1 cellular context compared by ENCODE assay signal in the genomic region with DNA sequence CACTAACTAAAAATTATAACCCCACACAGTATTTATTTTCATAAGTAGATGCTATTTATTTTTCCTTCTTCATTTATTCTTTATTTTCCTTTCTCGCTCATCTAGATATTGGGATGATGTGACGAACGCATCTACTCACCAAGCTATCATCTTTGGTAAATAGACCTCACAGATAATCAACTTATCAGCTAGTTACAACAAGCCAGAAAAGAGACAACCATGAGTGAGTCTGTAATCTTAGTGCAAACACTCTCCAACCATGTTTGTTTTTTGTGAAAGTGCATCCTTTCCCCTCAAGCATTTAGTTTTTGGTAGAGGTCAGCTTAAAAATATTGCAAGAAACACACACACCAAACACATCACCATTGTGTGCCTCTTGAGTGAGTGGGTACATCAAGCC.
A peak's percentile ranks its signal among the peaks of the same experiment; 100 is the strongest.
TF ChIP-seq lines count a peak whose summit lies in the region.

No MANE protein-coding gene starts in this region.

TF ChIP-seq in K562, 482 proteins besides CTCF, POLR2A, EP300 and RAD21 (continued from another document and continues in another):
- TF ChIP-seq, protein P1, sequence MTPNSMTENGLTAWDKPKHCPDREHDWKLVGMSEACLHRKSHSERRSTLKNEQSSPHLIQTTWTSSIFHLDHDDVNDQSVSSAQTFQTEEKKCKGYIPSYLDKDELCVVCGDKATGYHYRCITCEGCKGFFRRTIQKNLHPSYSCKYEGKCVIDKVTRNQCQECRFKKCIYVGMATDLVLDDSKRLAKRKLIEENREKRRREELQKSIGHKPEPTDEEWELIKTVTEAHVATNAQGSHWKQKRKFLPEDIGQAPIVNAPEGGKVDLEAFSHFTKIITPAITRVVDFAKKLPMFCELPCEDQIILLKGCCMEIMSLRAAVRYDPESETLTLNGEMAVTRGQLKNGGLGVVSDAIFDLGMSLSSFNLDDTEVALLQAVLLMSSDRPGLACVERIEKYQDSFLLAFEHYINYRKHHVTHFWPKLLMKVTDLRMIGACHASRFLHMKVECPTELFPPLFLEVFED (CRISPR knock-in tag; conservative IDR thresholded peaks at IDR 0.05), result no peak
- TF ChIP-seq HMGXB4 (CRISPR knock-in tag; IDR thresholded peaks at IDR 0.05) (no peak), PRDM10 (IDR thresholded peaks at IDR 0.05; ENCODE audit: partially characterized antibody) (no peak), ARID1B (IDR thresholded peaks at IDR 0.05) (peak; percentile 86), TEAD4 (IDR thresholded peaks at IDR 0.05; ENCODE audit: low read length) (peak; percentile 47), TEAD4 (CRISPR knock-in tag; IDR thresholded peaks at IDR 0.05; ENCODE audit: borderline replicate concordance) (no peak), STAT6 (CRISPR knock-in tag; IDR thresholded peaks at IDR 0.05) (no peak), TAF7 (tag; IDR thresholded peaks at IDR 0.05) (no peak), ZSCAN32 (CRISPR knock-in tag; IDR thresholded peaks at IDR 0.05) (no peak), SMARCE1 (IDR thresholded peaks at IDR 0.05) (peak; percentile 69; the same call in 1 of the 2 replicates), ZNF134 (CRISPR knock-in tag; conservative IDR thresholded peaks at IDR 0.05) (no peak), HDAC8 (tag; IDR thresholded peaks at IDR 0.05) (no peak), MTF1 (CRISPR knock-in tag; IDR thresholded peaks at IDR 0.05; ENCODE audit: borderline replicate concordance) (no peak), SNIP1 (IDR thresholded peaks at IDR 0.05; ENCODE audit: low read depth) (no peak), CBX5 (IDR thresholded peaks at IDR 0.05; ENCODE audit: borderline replicate concordance, low read depth) (no peak), U2AF1 (optimal IDR thresholded peaks at IDR 0.05; ENCODE audit: low read depth, low read length) (no peak), CC2D1A (IDR thresholded peaks at IDR 0.05) (no peak), ZFP1 (CRISPR knock-in tag; IDR thresholded peaks at IDR 0.05) (no peak), CBFA2T3 (IDR thresholded peaks at IDR 0.05) (peak; percentile 78), SMAD3 (CRISPR knock-in tag; conservative IDR thresholded peaks at IDR 0.05) (no peak), KLF6 (CRISPR knock-in tag; IDR thresholded peaks at IDR 0.05; ENCODE audit: borderline replicate concordance) (no peak), SMAD4 (CRISPR knock-in tag; conservative IDR thresholded peaks at IDR 0.05) (no peak), ZNF785 (CRISPR knock-in tag; IDR thresholded peaks at IDR 0.05) (no peak), RBM15 (IDR thresholded peaks at IDR 0.05; ENCODE audit: insufficient read depth, low read length) (no peak), LEF1 (IDR thresholded peaks at IDR 0.05) (no peak), BRCA1 (IDR thresholded peaks at IDR 0.05) (no peak), BRCA1 (CRISPR knock-in tag; IDR thresholded peaks at IDR 0.05) (no peak), FOXA3 (CRISPR knock-in tag; conservative IDR thresholded peaks at IDR 0.05 in 1 of 2, IDR thresholded peaks at IDR 0.05 in 1 of 2) (peak in 1 of 2 experiments; percentile 58; a peak in 2 of 4 replicates), NFRKB (IDR thresholded peaks at IDR 0.05; ENCODE audit: low read depth) (no peak), XRCC3 (IDR thresholded peaks at IDR 0.05) (no peak), SMARCC2 (IDR thresholded peaks at IDR 0.05; ENCODE audit: low read depth) (0 out of 2 replicates have a peak, but pooled peaks have one; percentile 32), SMARCA4 (IDR thresholded peaks at IDR 0.05) (peak; percentile 81), TEAD1 (CRISPR knock-in tag; IDR thresholded peaks at IDR 0.05) (no peak), PHB2 (IDR thresholded peaks at IDR 0.05; ENCODE audit: low read depth) (no peak), ZFX (CRISPR knock-in tag; IDR thresholded peaks at IDR 0.05) (no peak), CREB3 (tag; conservative IDR thresholded peaks at IDR 0.05; ENCODE audit: low read depth) (no peak), TAF15 (IDR thresholded peaks at IDR 0.05; ENCODE audit: low read depth, low read length) (no peak), ASH1L (IDR thresholded peaks at IDR 0.05; ENCODE audit: borderline replicate concordance, low read depth, partially characterized antibody) (no peak), RFX5 (IDR thresholded peaks at IDR 0.05; ENCODE audit: low read depth, low read length) (no peak)
- TF ChIP-seq, protein P2, sequence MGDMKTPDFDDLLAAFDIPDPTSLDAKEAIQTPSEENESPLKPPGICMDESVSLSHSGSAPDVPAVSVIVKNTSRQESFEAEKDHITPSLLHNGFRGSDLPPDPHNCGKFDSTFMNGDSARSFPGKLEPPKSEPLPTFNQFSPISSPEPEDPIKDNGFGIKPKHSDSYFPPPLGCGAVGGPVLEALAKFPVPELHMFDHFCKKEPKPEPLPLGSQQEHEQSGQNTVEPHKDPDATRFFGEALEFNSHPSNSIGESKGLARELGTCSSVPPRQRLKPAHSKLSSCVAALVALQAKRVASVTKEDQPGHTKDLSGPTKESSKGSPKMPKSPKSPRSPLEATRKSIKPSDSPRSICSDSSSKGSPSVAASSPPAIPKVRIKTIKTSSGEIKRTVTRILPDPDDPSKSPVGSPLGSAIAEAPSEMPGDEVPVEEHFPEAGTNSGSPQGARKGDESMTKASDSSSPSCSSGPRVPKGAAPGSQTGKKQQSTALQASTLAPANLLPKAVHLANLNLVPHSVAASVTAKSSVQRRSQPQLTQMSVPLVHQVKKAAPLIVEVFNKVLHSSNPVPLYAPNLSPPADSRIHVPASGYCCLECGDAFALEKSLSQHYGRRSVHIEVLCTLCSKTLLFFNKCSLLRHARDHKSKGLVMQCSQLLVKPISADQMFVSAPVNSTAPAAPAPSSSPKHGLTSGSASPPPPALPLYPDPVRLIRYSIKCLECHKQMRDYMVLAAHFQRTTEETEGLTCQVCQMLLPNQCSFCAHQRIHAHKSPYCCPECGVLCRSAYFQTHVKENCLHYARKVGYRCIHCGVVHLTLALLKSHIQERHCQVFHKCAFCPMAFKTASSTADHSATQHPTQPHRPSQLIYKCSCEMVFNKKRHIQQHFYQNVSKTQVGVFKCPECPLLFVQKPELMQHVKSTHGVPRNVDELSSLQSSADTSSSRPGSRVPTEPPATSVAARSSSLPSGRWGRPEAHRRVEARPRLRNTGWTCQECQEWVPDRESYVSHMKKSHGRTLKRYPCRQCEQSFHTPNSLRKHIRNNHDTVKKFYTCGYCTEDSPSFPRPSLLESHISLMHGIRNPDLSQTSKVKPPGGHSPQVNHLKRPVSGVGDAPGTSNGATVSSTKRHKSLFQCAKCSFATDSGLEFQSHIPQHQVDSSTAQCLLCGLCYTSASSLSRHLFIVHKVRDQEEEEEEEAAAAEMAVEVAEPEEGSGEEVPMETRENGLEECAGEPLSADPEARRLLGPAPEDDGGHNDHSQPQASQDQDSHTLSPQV (IDR thresholded peaks at IDR 0.05), result no peak
- TF ChIP-seq, protein P3, sequence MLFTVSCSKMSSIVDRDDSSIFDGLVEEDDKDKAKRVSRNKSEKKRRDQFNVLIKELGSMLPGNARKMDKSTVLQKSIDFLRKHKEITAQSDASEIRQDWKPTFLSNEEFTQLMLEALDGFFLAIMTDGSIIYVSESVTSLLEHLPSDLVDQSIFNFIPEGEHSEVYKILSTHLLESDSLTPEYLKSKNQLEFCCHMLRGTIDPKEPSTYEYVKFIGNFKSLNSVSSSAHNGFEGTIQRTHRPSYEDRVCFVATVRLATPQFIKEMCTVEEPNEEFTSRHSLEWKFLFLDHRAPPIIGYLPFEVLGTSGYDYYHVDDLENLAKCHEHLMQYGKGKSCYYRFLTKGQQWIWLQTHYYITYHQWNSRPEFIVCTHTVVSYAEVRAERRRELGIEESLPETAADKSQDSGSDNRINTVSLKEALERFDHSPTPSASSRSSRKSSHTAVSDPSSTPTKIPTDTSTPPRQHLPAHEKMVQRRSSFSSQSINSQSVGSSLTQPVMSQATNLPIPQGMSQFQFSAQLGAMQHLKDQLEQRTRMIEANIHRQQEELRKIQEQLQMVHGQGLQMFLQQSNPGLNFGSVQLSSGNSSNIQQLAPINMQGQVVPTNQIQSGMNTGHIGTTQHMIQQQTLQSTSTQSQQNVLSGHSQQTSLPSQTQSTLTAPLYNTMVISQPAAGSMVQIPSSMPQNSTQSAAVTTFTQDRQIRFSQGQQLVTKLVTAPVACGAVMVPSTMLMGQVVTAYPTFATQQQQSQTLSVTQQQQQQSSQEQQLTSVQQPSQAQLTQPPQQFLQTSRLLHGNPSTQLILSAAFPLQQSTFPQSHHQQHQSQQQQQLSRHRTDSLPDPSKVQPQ (CRISPR knock-in tag; IDR thresholded peaks at IDR 0.05; ENCODE audit: borderline replicate concordance), result no peak
- TF ChIP-seq, protein P4, sequence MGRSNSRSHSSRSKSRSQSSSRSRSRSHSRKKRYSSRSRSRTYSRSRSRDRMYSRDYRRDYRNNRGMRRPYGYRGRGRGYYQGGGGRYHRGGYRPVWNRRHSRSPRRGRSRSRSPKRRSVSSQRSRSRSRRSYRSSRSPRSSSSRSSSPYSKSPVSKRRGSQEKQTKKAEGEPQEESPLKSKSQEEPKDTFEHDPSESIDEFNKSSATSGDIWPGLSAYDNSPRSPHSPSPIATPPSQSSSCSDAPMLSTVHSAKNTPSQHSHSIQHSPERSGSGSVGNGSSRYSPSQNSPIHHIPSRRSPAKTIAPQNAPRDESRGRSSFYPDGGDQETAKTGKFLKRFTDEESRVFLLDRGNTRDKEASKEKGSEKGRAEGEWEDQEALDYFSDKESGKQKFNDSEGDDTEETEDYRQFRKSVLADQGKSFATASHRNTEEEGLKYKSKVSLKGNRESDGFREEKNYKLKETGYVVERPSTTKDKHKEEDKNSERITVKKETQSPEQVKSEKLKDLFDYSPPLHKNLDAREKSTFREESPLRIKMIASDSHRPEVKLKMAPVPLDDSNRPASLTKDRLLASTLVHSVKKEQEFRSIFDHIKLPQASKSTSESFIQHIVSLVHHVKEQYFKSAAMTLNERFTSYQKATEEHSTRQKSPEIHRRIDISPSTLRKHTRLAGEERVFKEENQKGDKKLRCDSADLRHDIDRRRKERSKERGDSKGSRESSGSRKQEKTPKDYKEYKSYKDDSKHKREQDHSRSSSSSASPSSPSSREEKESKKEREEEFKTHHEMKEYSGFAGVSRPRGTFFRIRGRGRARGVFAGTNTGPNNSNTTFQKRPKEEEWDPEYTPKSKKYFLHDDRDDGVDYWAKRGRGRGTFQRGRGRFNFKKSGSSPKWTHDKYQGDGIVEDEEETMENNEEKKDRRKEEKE (IDR thresholded peaks at IDR 0.05; ENCODE audit: borderline replicate concordance in 1 of 2, control insufficient read depth in 1 of 2, low read depth in 2 of 2, low read length in 1 of 2), result no peak
